In genomic region chr17:36600477-36600876, GRCh38 we compare ENCODE assay signal across 8 cellular contexts. TPM values are rescaled to one million over a fixed set of nuclear protein-coding genes. Genes with fewer than 3 reads are reported as not detected.
A peak's percentile ranks its signal among the peaks of the same experiment; 100 is the strongest.
DNase-seq lines count a peak whose midpoint lies in the region; ATAC-seq and TF ChIP-seq lines count a peak whose summit lies in the region.
"Had no signal": no experiment of that assay in that cellular context is flagged by ENCODE, and none has a peak within 500 bp of the region (broad histone marks: within the 10 kb centered on the region; RNA-seq: fewer than 3 reads in every experiment).

No MANE protein-coding gene starts in this region.

- H3K9me3 ChIP-seq in HEK293 (ENCODE audit: control insufficient read depth, insufficient read depth, low read depth, low read length) (no peaks in the 10 kb centered on the region), fibroblast of lung (ENCODE audit: control insufficient read depth, insufficient read depth, low read depth, low read length) (no peaks in the 10 kb centered on the region)

- H3K9ac ChIP-seq in fibroblast of lung (ENCODE audit: insufficient read depth, low read length) = no peak overlapping the region

- no peak overlapping the region for H2AFZ ChIP-seq in fibroblast of lung (ENCODE audit: low read length)

- peak overlapping the region; percentile 90 for H3K4me2 ChIP-seq in fibroblast of lung (ENCODE audit: extremely low read depth, insufficient read depth, low read length)

- H3K36me3 ChIP-seq in HEK293 (ENCODE audit: control insufficient read depth in 2 of 2, insufficient read depth in 1 of 2, low read length in 2 of 2) (peaks cover 4 to 54% of the 10 kb centered on the region in 2 experiments; a peak in 2 of 3 replicates), fibroblast of lung (ENCODE audit: control insufficient read depth, insufficient read depth, low read length) (no peaks in the 10 kb centered on the region)

- DNase-seq in UCSD-AML1 (lab: John Stamatoyannopoulos, UW; ENCODE audit: unreplicated experiment) (peak; percentile 34), fibroblast of lung (ENCODE audit: low read depth in 2 of 2) (no peak), cerebellar nuclear complex (lab: John Stamatoyannopoulos, UW) (no peak), cortex of kidney (lab: John Stamatoyannopoulos, UW) (no peak)
- DNase-seq: right cardiac atrium had no signal

- H3K27ac ChIP-seq in HEK293 (ENCODE audit: extremely low read depth, low read depth, low read length) (peak overlapping the region; percentile 56), fibroblast of lung (ENCODE audit: insufficient read depth, low read length) (peak overlapping the region; percentile 80), skin epidermis (peak overlapping the region in 16 of 21 experiments; percentile 48 to 92 (median 86))

- peaks cover 9% of the 10 kb centered on the region; the same call in 1 of the 2 replicates for H3K4me1 ChIP-seq in HEK293 (ENCODE audit: control insufficient read depth, insufficient read depth, low read length)
- peaks cover 4% of the 10 kb centered on the region for H3K4me1 ChIP-seq in fibroblast of lung (ENCODE audit: control insufficient read depth, extremely low read depth, insufficient read depth, low read length)

- CTCF ChIA-PET in HEK293 (lab: Yijun Ruan, JAX) = interaction anchor here (0.7 to 3.6 kb wide), 4 partner anchors 8 to 117 kb away, joined by 3 to 32 read pairs (median 11); partner anchors contain the start of gene DHRS11

- no peaks in the 10 kb centered on the region for H4K20me1 ChIP-seq in fibroblast of lung (ENCODE audit: control insufficient read depth, extremely low read depth, insufficient read depth, low read length)

- H3K27me3 ChIP-seq in fibroblast of lung (ENCODE audit: control insufficient read depth, insufficient read depth, low read length) = no peaks in the 10 kb centered on the region

- no peak for ATAC-seq in HG02981 (IDR thresholded peaks at IDR 0.05; ENCODE audit: unreplicated experiment)

- peaks cover 10% of the 10 kb centered on the region for H3K79me2 ChIP-seq in fibroblast of lung (ENCODE audit: control insufficient read depth, insufficient read depth, low read length)

- POLR2A ChIA-PET in HEK293 (lab: Yijun Ruan, JAX) = interaction anchor here (0.8 to 3.8 kb wide), 8 partner anchors 8 to 105 kb away, joined by 3 to 70 read pairs (median 3); partner anchors contain the start of genes DHRS11 and GGNBP2

- no peak overlapping the region for H3K4me3 ChIP-seq in HEK293 (ENCODE audit: low read depth, low read length)
- H3K4me3 ChIP-seq in fibroblast of lung (replicated peaks in 1 of 4; ENCODE audit: control extremely low read depth in 1 of 4, insufficient read depth in 1 of 4, low read depth in 3 of 4, low read length in 4 of 4) = peak overlapping the region; percentile 57 to 91 (median 83)
- H3K4me3 ChIP-seq in skin epidermis = peak overlapping the region in 2 of 7 experiments; percentile 61 to 97

- no peak for TF ChIP-seq CTCF in HEK293 (tag by site-specific recombination; IDR thresholded peaks at IDR 0.05)
- TF ChIP-seq CTCF in fibroblast of lung (conservative IDR thresholded peaks at IDR 0.05 in 1 of 2, IDR thresholded peaks at IDR 0.05 in 1 of 2; ENCODE audit: low read depth in 1 of 2, low read length in 2 of 2) = no peak

TF ChIP-seq in HEK293, 187 proteins besides CTCF, POLR2A, EP300 and RAD21:
- TF ChIP-seq ZNF830 (tag by site-specific recombination; IDR thresholded peaks at IDR 0.05; ENCODE audit: low read depth) (no peak), KLF17 (tag by site-specific recombination; IDR thresholded peaks at IDR 0.05) (no peak), ZNF223 (tag by site-specific recombination; IDR thresholded peaks at IDR 0.05) (no peak), ATF2 (tag by site-specific recombination; IDR thresholded peaks at IDR 0.05; ENCODE audit: low read depth) (no peak), ZNF664 (tag by site-specific recombination; IDR thresholded peaks at IDR 0.05) (no peak)

RNA-seq across cellular contexts. Expression of gene MRM1, which starts 0.9 kb away (rescaled TPM):
- total RNA-seq in fibroblast of lung = 6.9 TPM in 2 replicates
- polyA plus RNA-seq in fibroblast of lung = 2.5 and 4.4 TPM in 2 replicates
- 1.9 and 5.0 TPM in 2 replicates for polyA plus RNA-seq in fibroblast of lung (2012)
- polyA minus RNA-seq in fibroblast of lung (ENCODE audit: low replicate concordance) = 1.3 and 4.3 TPM in 2 replicates

RNA-seq across cellular contexts. Expression of gene DHRS11, which starts 8.8 kb away (rescaled TPM):
- 3.6 and 5.9 TPM in 2 replicates for total RNA-seq in fibroblast of lung
- 4.6 and 10.9 TPM in 2 replicates for polyA plus RNA-seq in fibroblast of lung
- 3.4 and 8.7 TPM in 2 replicates for polyA plus RNA-seq in fibroblast of lung (2012)
- polyA minus RNA-seq in fibroblast of lung (ENCODE audit: low replicate concordance) = 25.7 and 57.6 TPM in 2 replicates

RNA-seq across cellular contexts. Expression of gene GGNBP2, which starts 55.8 kb away (rescaled TPM):
- 63.2 and 77.0 TPM in 2 replicates for total RNA-seq in fibroblast of lung
- polyA plus RNA-seq in fibroblast of lung = 63.3 and 81.9 TPM in 2 replicates
- polyA plus RNA-seq in fibroblast of lung (2012) = 47.9 and 56.3 TPM in 2 replicates
- 58.2 and 110 TPM in 2 replicates for polyA minus RNA-seq in fibroblast of lung (ENCODE audit: low replicate concordance)
